In the genomic region with DNA sequence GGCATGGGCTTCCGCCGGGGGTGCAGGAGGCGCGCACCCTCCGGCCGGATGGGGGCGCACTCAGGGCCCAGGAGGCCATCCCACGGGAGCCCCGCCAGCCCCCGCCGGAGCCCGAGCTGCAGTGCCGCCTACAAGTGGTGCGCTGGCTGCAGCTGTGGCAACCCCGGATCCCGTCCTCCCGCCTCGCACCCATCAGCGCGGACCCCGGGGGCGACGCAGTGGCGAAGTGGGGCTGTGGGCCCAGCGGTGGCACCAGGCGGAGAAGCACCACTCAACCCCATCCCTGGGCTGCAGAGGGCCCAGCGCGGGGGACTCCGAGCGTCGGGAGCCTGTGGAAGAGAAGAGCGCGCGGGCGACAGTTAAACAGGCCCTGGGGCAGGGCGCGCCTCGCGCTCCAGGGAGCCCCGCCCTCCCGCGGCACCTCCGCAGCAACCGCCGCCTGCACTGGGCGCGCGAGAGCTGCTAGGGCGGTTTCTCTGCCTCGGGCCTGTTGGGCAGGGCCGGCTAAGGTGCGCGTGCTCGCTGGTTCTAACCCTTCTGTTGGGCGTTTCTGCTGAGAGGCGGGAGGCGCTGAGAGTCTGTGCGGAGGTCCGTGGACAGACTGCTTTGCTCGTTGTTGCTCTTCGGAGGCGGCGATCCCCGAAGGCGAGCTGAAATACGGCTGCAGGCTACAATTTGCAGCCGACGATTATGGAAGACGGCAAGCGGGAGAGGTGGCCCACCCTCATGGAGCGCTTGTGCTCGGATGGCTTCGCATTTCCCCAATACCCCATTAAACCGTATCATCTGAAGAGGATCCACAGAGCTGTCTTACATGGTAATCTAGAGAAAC, we compare ENCODE assay signal across 8 cellular contexts. TPM values are rescaled to one million over a fixed set of nuclear protein-coding genes. Genes with fewer than 3 reads are reported as not detected.
DNase-seq lines count a peak whose midpoint lies in the region; ATAC-seq and TF ChIP-seq lines count a peak whose summit lies in the region.
"Not testable (repeated sequence)": the region's sequence is repeated elsewhere in the genome, so short reads cannot be mapped to it uniquely, and the experiment has no call there.

Gene ANKRD36, plus strand, starts transcription at position 104 of the 832 bp plus-strand sequence. Its CDS starts 587 bp downstream, at position 691.

- not testable (repeated sequence) for H3K9me3 ChIP-seq in muscle layer of duodenum (ENCODE audit: control insufficient read depth in 1 of 2, low read length in 2 of 2)

- DNase-seq in CD14-positive monocyte (ENCODE audit: low spot score) (peak; percentile 70), SK-N-DZ (ENCODE audit: low spot score) (peak; percentile 88), fibroblast of the conjunctiva (ENCODE audit: low read depth) (peak; percentile 65)
- peak; percentile 89 for DNase-seq in activated naive CD4-positive, alpha-beta T cell treated with anti-CD3 and anti-CD28 coated beads, Interleukin-2, amount 10 ng/mL, durations not matched to agents 7 days and 5 days
- DNase-seq in stimulated activated CD8-positive, alpha-beta memory T cell treated with anti-CD3 and anti-CD28 coated beads, Interleukin-12 subunit alpha, Interleukin-12 subunit beta, amount 100 ng/mL, for 4 hours (ENCODE audit: low read depth): peak; percentile 75

- H3K9me3 Mint-ChIP-seq in CD14-positive monocyte; activated naive CD4-positive, alpha-beta T cell treated with anti-CD3 and anti-CD28 coated beads, Interleukin-2, amount 10 ng/mL, durations not matched to agents 7 days and 5 days: not testable (repeated sequence)

- peak within 1 kb of the TSS; percentile 98 to 99 for H3K4me3 Mint-ChIP-seq in CD14-positive monocyte
- peak within 1 kb of the TSS; percentile 100 for H3K4me3 Mint-ChIP-seq in activated naive CD4-positive, alpha-beta T cell treated with anti-CD3 and anti-CD28 coated beads, Interleukin-2, amount 10 ng/mL, durations not matched to agents 7 days and 5 days

- H3K4me1 ChIP-seq in muscle layer of duodenum (ENCODE audit: control insufficient read depth in 1 of 2, insufficient read depth in 2 of 2, low read length in 2 of 2): not testable (repeated sequence)

- H3K27me3 ChIP-seq in muscle layer of duodenum (ENCODE audit: low read depth, low read length): not testable (repeated sequence)

- H3K4me1 Mint-ChIP-seq in CD14-positive monocyte: peaks cover 12% of the 10 kb centered on the region
- peaks cover 12% of the 10 kb centered on the region for H3K4me1 Mint-ChIP-seq in activated naive CD4-positive, alpha-beta T cell treated with anti-CD3 and anti-CD28 coated beads, Interleukin-2, amount 10 ng/mL, durations not matched to agents 7 days and 5 days

- H3K27ac Mint-ChIP-seq in CD14-positive monocyte: peak within 1 kb of the TSS; percentile 82 to 94 (median 93)
- H3K27ac Mint-ChIP-seq in activated naive CD4-positive, alpha-beta T cell treated with anti-CD3 and anti-CD28 coated beads, Interleukin-2, amount 10 ng/mL, durations not matched to agents 7 days and 5 days: peak within 1 kb of the TSS; percentile 100

- TF ChIP-seq CTCF in CD14-positive monocyte (IDR thresholded peaks at IDR 0.05): not testable (repeated sequence)

- intact Hi-C loops in CD14-positive monocyte (cut with micrococcal nuclease): not testable (repeated sequence)

- ATAC-seq in GM19372 (IDR thresholded peaks at IDR 0.05; ENCODE audit: low read depth, unreplicated experiment): peak; percentile 91
- peak; percentile 93 for ATAC-seq in HG03159 (IDR thresholded peaks at IDR 0.05; ENCODE audit: unreplicated experiment)

- not testable (repeated sequence) for H3K36me3 Mint-ChIP-seq in CD14-positive monocyte; activated naive CD4-positive, alpha-beta T cell treated with anti-CD3 and anti-CD28 coated beads, Interleukin-2, amount 10 ng/mL, durations not matched to agents 7 days and 5 days

- H3K36me3 ChIP-seq in muscle layer of duodenum (ENCODE audit: control insufficient read depth in 1 of 2, insufficient read depth in 2 of 2, low read length in 2 of 2): not testable (repeated sequence)

- CTCF ChIA-PET in activated naive CD4-positive, alpha-beta T cell treated with anti-CD3 and anti-CD28 coated beads, Interleukin-2, amount 10 ng/mL, durations not matched to agents 7 days and 5 days (lab: Charles Lee): interaction anchor here (1.2 to 2.6 kb wide), 8 partner anchors 100 to 255 kb away, joined by 3 to 30 read pairs (median 10); partner anchors contain the start of gene ANKRD39

- peak within 1 kb of the TSS; percentile 39 for H3K27ac ChIP-seq in muscle layer of duodenum (ENCODE audit: low read length)

- H3K27me3 Mint-ChIP-seq in CD14-positive monocyte (ENCODE audit: low read depth in 3 of 3): peaks cover 4 to 12% (median 5%) of the 10 kb centered on the region in 3 donors
- peaks cover 22% of the 10 kb centered on the region for H3K27me3 Mint-ChIP-seq in activated naive CD4-positive, alpha-beta T cell treated with anti-CD3 and anti-CD28 coated beads, Interleukin-2, amount 10 ng/mL, durations not matched to agents 7 days and 5 days

- H3K4me3 ChIP-seq in muscle layer of duodenum (ENCODE audit: low read depth in 1 of 2, low read length in 2 of 2): peak within 1 kb of the TSS; percentile 56 to 75

RNA-seq across cellular contexts. Expression of gene ANKRD36, which starts in this region (rescaled TPM):
- 1 to 10 TPM in 1 of 2 donors, under 1 TPM in 1; 0.93 to 1.1 TPM for polyA plus RNA-seq in CD14-positive monocyte
- 4.1 and 6.9 TPM in 2 replicates for polyA plus RNA-seq in SK-N-DZ (2014; cell fraction: cytosol; rRNA removed)
- 34.3 and 43.7 TPM in 2 replicates for polyA plus RNA-seq in SK-N-DZ (2014; cell fraction: nucleus; rRNA removed)

Comparison
In these comparisons a context has a peak if more than half of its experiments do, and no peak if none do; other contexts are left out.
1. Peak in every context shown above with its lines: DNase-seq, ATAC-seq, H3K4me3 ChIP-seq and H3K27ac ChIP-seq.